In the genomic region with DNA sequence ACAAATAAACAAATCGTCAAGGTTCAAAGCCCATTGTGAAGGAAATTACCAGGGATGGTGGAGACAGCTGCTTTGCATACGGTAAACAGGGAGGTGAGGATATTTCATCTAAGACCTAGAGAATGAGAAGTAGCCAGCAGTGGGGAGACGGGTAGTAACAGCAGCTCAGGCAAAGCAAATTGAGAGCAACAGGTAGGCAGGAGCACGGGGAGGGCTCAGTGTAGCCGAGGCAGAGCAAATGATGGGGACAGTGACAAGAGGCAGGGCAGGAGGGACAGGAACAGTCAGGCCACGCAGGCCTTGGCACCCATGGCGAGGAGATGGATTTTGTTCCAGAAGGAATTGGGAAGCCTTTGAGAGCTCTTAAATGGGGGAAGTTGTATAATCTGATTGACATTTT, we compare ENCODE assay signal across 27 cellular contexts.
"Had no signal": no experiment of that assay in that cellular context is flagged by ENCODE, and none has a peak within 500 bp of the region (broad histone marks: within the 10 kb centered on the region; RNA-seq: fewer than 3 reads in every experiment).

No MANE protein-coding gene starts in this region.

- H3K9me3 ChIP-seq: MG63, SJCRH30 had no signal

- H3K27ac ChIP-seq: RWPE1, SJCRH30 had no signal

- ATAC-seq: HepG2, Panc1, PC-3, SK-N-SH treated with all-trans-retinoic acid at 6 μM for 48 hours had no signal

- DNase-seq: IMR-90; Karpas-422; KG1; MG63; NCI-H1092; NCI-H1105 treated with DMSO at 0.1 percent for 48 hours; NCI-H1417 treated with DMSO at 0.1 percent for 48 hours; NCI-H146; NCI-H1694 treated with DMSO at 0.1 percent for 48 hours; NCI-H1930; NCI-H2081; NCI-H2107; NCI-H2171; NCI-H226; NCI-H446; NCI-H510A; NCI-H524 treated with DMSO at 0.1 percent for 48 hours; NCI-H69; NCI-H774; NK-92 treated with Interleukin-12 subunit alpha and Interleukin-12 subunit beta, amount 100 ng/mL, for 24 hours; PC-3; SHP77 treated with DMSO at 0.1 percent for 48 hours; SJCRH30 had no signal

- H3K4me1 ChIP-seq: SJCRH30 had no signal

- H3K4me3 ChIP-seq: MG63, SJCRH30 had no signal

- H3K36me3 ChIP-seq: MG63, SJCRH30 had no signal
